In the genomic region with DNA sequence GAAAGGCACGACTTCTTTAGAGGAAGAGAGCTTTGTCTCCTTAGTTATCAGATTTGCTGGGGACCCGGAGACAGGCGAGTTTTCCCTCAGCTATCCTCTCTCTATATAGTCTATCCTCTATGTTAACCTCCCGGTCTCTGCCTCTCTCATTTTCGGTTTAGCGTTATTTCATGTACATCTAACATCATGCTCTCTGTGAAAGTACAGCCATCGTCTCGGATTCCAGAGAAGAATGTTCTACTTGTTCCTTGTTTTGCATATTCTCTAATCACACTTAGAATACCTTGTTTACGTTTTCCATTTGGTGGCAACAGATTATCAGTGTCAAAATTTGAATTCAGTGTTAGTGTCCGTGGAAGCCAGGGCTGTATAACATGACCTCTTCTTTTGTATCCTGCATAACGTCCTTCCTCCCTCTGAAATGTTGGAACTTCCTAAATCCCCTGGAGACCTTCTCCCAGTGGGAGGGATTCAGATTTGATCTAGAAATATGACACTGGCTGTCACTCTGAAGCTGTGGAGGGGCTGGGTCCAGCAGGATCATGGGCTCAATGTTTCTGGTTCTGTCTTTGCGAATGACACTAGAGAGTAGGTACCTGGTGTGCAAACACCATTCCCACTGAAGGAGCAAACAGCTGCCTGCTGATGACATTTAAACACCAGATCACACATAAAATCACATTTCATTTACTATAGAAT, we compare ENCODE assay signal across 7 cellular contexts. TPM values are rescaled to one million over a fixed set of nuclear protein-coding genes. Genes with fewer than 3 reads are reported as not detected.
DNase-seq lines count a peak whose midpoint lies in the region; ATAC-seq and TF ChIP-seq lines count a peak whose summit lies in the region.

No MANE protein-coding gene starts in this region.

- peaks cover 14% of the 10 kb centered on the region for H3K4me1 ChIP-seq in GM23248 (ENCODE audit: insufficient read depth)

- H3K9ac ChIP-seq in GM23248: peak overlapping the region; percentile 83

- TF ChIP-seq CTCF in GM13977 (IDR thresholded peaks at IDR 0.05; ENCODE audit: extremely low read depth, insufficient read depth, missing control alignments) (no peak), nephron (IDR thresholded peaks at IDR 0.05; ENCODE audit: unreplicated experiment in 3 of 3) (no peak)

- peak overlapping the region; percentile 80 to 82 (median 82) for H3K4me3 Mint-ChIP-seq in nephron

- no peak overlapping the region for H3K27ac Mint-ChIP-seq in nephron

- peak overlapping the region; percentile 98 for H2AFZ ChIP-seq in GM23248

- no peaks in the 10 kb centered on the region for H3K9me3 ChIP-seq in GM23248 (ENCODE audit: low read depth)

- WGBS in GM23248 (ENCODE audit: low coverage in 1 of 2, low lambda C conversion rate in 2 of 2, missing lambda C conversion rate in 2 of 2), 2 experiments: 11 to 12% methylated on average over 12 of the region's 12 CpGs

- H3K4me1 Mint-ChIP-seq in nephron: peaks cover 10% of the 10 kb centered on the region

- H3K9me2 ChIP-seq in GM23248 (ENCODE audit: insufficient read depth): no peaks in the 10 kb centered on the region

- H3K79me2 ChIP-seq in GM23248 (ENCODE audit: insufficient read depth): no peaks in the 10 kb centered on the region

- peak overlapping the region; percentile 95 for H3K4me3 ChIP-seq in GM23248

- DNase-seq in GM13977 (ENCODE audit: low spot score): peak; percentile 23
- DNase-seq in GM23248: peak; percentile 45
- DNase-seq in RKO (ENCODE audit: low spot score): peak; percentile 32
- no peak for DNase-seq in epithelial cell of prostate (ENCODE audit: low read depth, low spot score)
- DNase-seq in NAMALWA (ENCODE audit: low spot score): no peak

- H3K27me3 Mint-ChIP-seq in nephron (ENCODE audit: low read depth): peaks cover 84% of the 10 kb centered on the region

- no peak for ATAC-seq in HG03095 (IDR thresholded peaks at IDR 0.05; ENCODE audit: unreplicated experiment)

- H4K20me1 ChIP-seq in GM23248 (ENCODE audit: insufficient read depth): no peaks in the 10 kb centered on the region

- H3K9me3 Mint-ChIP-seq in nephron: no peaks in the 10 kb centered on the region

- in situ Hi-C loops in GM13977 (cut with MboI; ENCODE audit: low pct_unique_long_range_greater_than_20kb, low sequenced_read_pairs, unreplicated experiment): no loop called here
- in situ Hi-C loops in GM23248 (cut with MboI): no loop called here

- peak overlapping the region; percentile 95 for H3K4me2 ChIP-seq in GM23248 (ENCODE audit: unreplicated experiment)

- no peaks in the 10 kb centered on the region for H3K36me3 Mint-ChIP-seq in nephron (ENCODE audit: low read depth)

- peaks cover 9% of the 10 kb centered on the region for H3F3A ChIP-seq in GM23248 (ENCODE audit: insufficient read depth)

- H3K27ac ChIP-seq in GM23248: 0 out of 2 replicates have a peak overlapping the region, but pooled peaks have one; percentile 4
- peak overlapping the region; percentile 83 for H3K27ac ChIP-seq in epithelial cell of prostate

- H3K27me3 ChIP-seq in GM23248 (replicated peaks; ENCODE audit: insufficient read depth): no peaks in the 10 kb centered on the region

- H3K36me3 ChIP-seq in GM23248 (ENCODE audit: low read depth): no peaks in the 10 kb centered on the region

RNA-seq across cellular contexts. Expression of a gene that starts 0.7 kb away (rescaled TPM):
- total RNA-seq in GM23248 (2014; rRNA removed; shearing (Covaris generic)): not detected in 2 replicates
- 2.1 and 3.0 TPM in 2 replicates for polyA plus RNA-seq in GM23248 (2016; fragmentation: Nextera tagmentation; extraction: Ambion mirVana)

RNA-seq across cellular contexts. Expression of a gene that starts 40.7 kb away (rescaled TPM):
- total RNA-seq in GM23248 (2014; rRNA removed; shearing (Covaris generic)): not detected in 2 replicates
- not detected in 2 replicates for polyA plus RNA-seq in GM23248 (2016; fragmentation: Nextera tagmentation; extraction: Ambion mirVana)

RNA-seq across cellular contexts. Expression of a gene that starts 51.2 kb away (rescaled TPM):
- total RNA-seq in GM23248 (2014; rRNA removed; shearing (Covaris generic)): not detected in 2 replicates
- not detected in 2 replicates for polyA plus RNA-seq in GM23248 (2016; fragmentation: Nextera tagmentation; extraction: Ambion mirVana)

RNA-seq across cellular contexts. Expression of a gene that starts 57.4 kb away (rescaled TPM):
- not detected in 2 replicates for total RNA-seq in GM23248 (2014; rRNA removed; shearing (Covaris generic))
- polyA plus RNA-seq in GM23248 (2016; fragmentation: Nextera tagmentation; extraction: Ambion mirVana): not detected in 2 replicates

RNA-seq across cellular contexts. Expression of a gene that starts 59.8 kb away (rescaled TPM):
- 2.4 and 6.7 TPM in 2 replicates for total RNA-seq in GM23248 (2014; rRNA removed; shearing (Covaris generic))
- polyA plus RNA-seq in GM23248 (2016; fragmentation: Nextera tagmentation; extraction: Ambion mirVana): 6.0 TPM in 2 replicates

Comparison
In these comparisons a context has a peak if more than half of its experiments do, and no peak if none do; other contexts are left out.
1. DNase-seq: peak in GM13977 (single experiment), GM23248 (single experiment) and RKO (single experiment); none in epithelial cell of prostate (single experiment) and NAMALWA (single experiment).